In genomic region chr2:157475722-157476390, GRCh38 we compare ENCODE assay signal across 17 cellular contexts. TPM values are rescaled to one million over a fixed set of nuclear protein-coding genes. Genes with fewer than 3 reads are reported as not detected.
DNase-seq lines count a peak whose midpoint lies in the region; ATAC-seq, FAIRE-seq and TF ChIP-seq lines count a peak whose summit lies in the region.
"Had no signal": no experiment of that assay in that cellular context is flagged by ENCODE, and none has a peak within 500 bp of the region (broad histone marks: within the 10 kb centered on the region; RNA-seq: fewer than 3 reads in every experiment).

No MANE protein-coding gene starts in this region.

- no peaks in the 10 kb centered on the region for H4K20me1 ChIP-seq in K562 (replicated peaks; ENCODE audit: control insufficient read depth, insufficient read depth, low read length)

- in situ Hi-C loops in K562 (cut with MboI), result loop anchor here (25.0 kb wide), 1 partner anchor 1261 kb away; no protein-coding TSS in a partner anchor

- H3K9me3 ChIP-seq in K562 (replicated peaks; ENCODE audit: control insufficient read depth, insufficient read depth, low read depth, low read length), result no peaks in the 10 kb centered on the region
- H3K9me3 ChIP-seq: BE2C had no signal

- peak overlapping the region; percentile 62 for H3K4me3 Mint-ChIP-seq in T-helper 1 cell treated with Interleukin-12 subunit alpha and Interleukin-12 subunit beta and Interleukin-4 antibody, amounts not matched to agents 30 μg/mL and 1 μg/mL, for 36 hours
- H3K4me3 Mint-ChIP-seq in activated naive CD4-positive, alpha-beta T cell treated with anti-CD3 and anti-CD28 coated beads, Interleukin-2, amount 10 ng/mL, durations not matched to agents 7 days and 5 days, result no peak overlapping the region
- no peak overlapping the region for H3K4me3 Mint-ChIP-seq in activated CD8-positive, alpha-beta T cell treated with anti-CD3 and anti-CD28 coated beads, Interleukin-2, amount 10 ng/mL, durations not matched to agents 7 days and 5 days
- H3K4me3 Mint-ChIP-seq: CD4-positive, alpha-beta T cell had no signal

- FAIRE-seq in K562 (lab: Jason Lieb, UNC), result no peak

- H3K79me2 ChIP-seq in K562 (ENCODE audit: control insufficient read depth, insufficient read depth, low read length), result no peaks in the 10 kb centered on the region

- H3K27ac ChIP-seq in K562 (ENCODE audit: extremely low read depth, low read depth, low read length), result no peak overlapping the region
- H3K27ac ChIP-seq: 22Rv1 had no signal

- H3K4me1 ChIP-seq in K562 (replicated peaks in 1 of 2; ENCODE audit: control insufficient read depth in 2 of 2, insufficient read depth in 2 of 2, low read length in 2 of 2), result peaks cover 0 to 22% of the 10 kb centered on the region in 2 experiments; a peak in 3 of 5 replicates
- H3K4me1 ChIP-seq: BE2C had no signal

- 6% methylated on average over 12 of the region's 12 CpGs for WGBS in K562 (ENCODE audit: insufficient coverage, low coverage, missing lambda C conversion rate)

- ATAC-seq in activated CD8-positive, alpha-beta T cell treated with anti-CD3 and anti-CD28 coated beads, Interleukin-2, amount 10 ng/mL, durations not matched to agents 7 days and 5 days, result no peak
- ATAC-seq in K562 (peak; percentile 17; the same call in 1 of the 3 replicates), HG03521 (IDR thresholded peaks at IDR 0.05; ENCODE audit: unreplicated experiment) (no peak)
- ATAC-seq: PC-3 had no signal

- no peak overlapping the region for H3K4me3 ChIP-seq in K562

- no peaks in the 10 kb centered on the region for H3K27me3 Mint-ChIP-seq in T-helper 1 cell treated with Interleukin-12 subunit alpha and Interleukin-12 subunit beta and Interleukin-4 antibody, amounts not matched to agents 30 μg/mL and 1 μg/mL, for 36 hours (ENCODE audit: low read depth)
- H3K27me3 Mint-ChIP-seq in activated naive CD4-positive, alpha-beta T cell treated with anti-CD3 and anti-CD28 coated beads, Interleukin-2, amount 10 ng/mL, durations not matched to agents 7 days and 5 days, result no peaks in the 10 kb centered on the region
- H3K27me3 Mint-ChIP-seq in activated CD8-positive, alpha-beta T cell treated with anti-CD3 and anti-CD28 coated beads, Interleukin-2, amount 10 ng/mL, durations not matched to agents 7 days and 5 days (ENCODE audit: low read depth), result no peaks in the 10 kb centered on the region
- H3K27me3 Mint-ChIP-seq: CD4-positive, alpha-beta T cell had no signal

- intact Hi-C loops in K562 (cut with micrococcal nuclease), result loop anchor here (5.0 kb wide), 1 partner anchor 149 kb away; the partner anchor contains the start of gene ERMN

- CTCF ChIA-PET in activated naive CD4-positive, alpha-beta T cell treated with anti-CD3 and anti-CD28 coated beads, Interleukin-2, amount 10 ng/mL, durations not matched to agents 7 days and 5 days (lab: Charles Lee), result interaction anchor here (0.6 to 1.8 kb wide), 2 partner anchors 15 kb away, joined by 3 to 4 read pairs; no protein-coding TSS in a partner anchor
- CTCF ChIA-PET in activated CD8-positive, alpha-beta T cell treated with anti-CD3 and anti-CD28 coated beads, Interleukin-2, amount 10 ng/mL, durations not matched to agents 7 days and 5 days (lab: Charles Lee), result interaction anchor here (1.0 to 2.2 kb wide), 3 partner anchors 9 to 36 kb away, joined by 3 to 8 read pairs (median 6); no protein-coding TSS in a partner anchor
- CTCF ChIA-PET in K562 (lab: Yijun Ruan, JAX; ENCODE audit: low intra/inter-chr PET ratio), result no interaction called here

- peaks cover 17% of the 10 kb centered on the region for H3K36me3 Mint-ChIP-seq in T-helper 1 cell treated with Interleukin-12 subunit alpha and Interleukin-12 subunit beta and Interleukin-4 antibody, amounts not matched to agents 30 μg/mL and 1 μg/mL, for 36 hours (ENCODE audit: low read depth)
- H3K36me3 Mint-ChIP-seq in activated naive CD4-positive, alpha-beta T cell treated with anti-CD3 and anti-CD28 coated beads, Interleukin-2, amount 10 ng/mL, durations not matched to agents 7 days and 5 days, result peaks cover 28% of the 10 kb centered on the region
- peaks cover 21% of the 10 kb centered on the region for H3K36me3 Mint-ChIP-seq in activated CD8-positive, alpha-beta T cell treated with anti-CD3 and anti-CD28 coated beads, Interleukin-2, amount 10 ng/mL, durations not matched to agents 7 days and 5 days (ENCODE audit: low read depth)

- POLR2A ChIA-PET in activated CD8-positive, alpha-beta T cell treated with anti-CD3 and anti-CD28 coated beads, Interleukin-2, amount 10 ng/mL, durations not matched to agents 7 days and 5 days (lab: Charles Lee), result interaction anchor here (1.0 to 4.0 kb wide), 4 partner anchors 32 to 57 kb away, joined by 4 to 30 read pairs (median 4); partner anchors contain the start of gene CYTIP
- POLR2A ChIA-PET in K562 (lab: Yijun Ruan, JAX), result interaction anchor here (0.7 kb wide), 1 partner anchor 121 kb away, joined by 3 read pairs; no protein-coding TSS in a partner anchor

- DNase-seq in T-helper 1 cell (no peak), K562 (ENCODE audit: extremely low read depth in 1 of 4, low spot score in 3 of 4) (no peak), putamen (ENCODE audit: low spot score) (no peak)
- DNase-seq in activated naive CD4-positive, alpha-beta T cell treated with anti-CD3 and anti-CD28 coated beads, Interleukin-2, amount 10 ng/mL, durations not matched to agents 7 days and 5 days, result no peak
- no peak for DNase-seq in activated naive CD4-positive, alpha-beta T cell treated with anti-CD3 and anti-CD28 coated beads, Interleukin-2, amount 50 U/mL, for 16 hours
- no peak for DNase-seq in activated CD8-positive, alpha-beta T cell treated with anti-CD3 and anti-CD28 coated beads, Interleukin-2, amount 10 ng/mL, durations not matched to agents 7 days and 5 days
- DNase-seq: BE2C; CD4-positive, alpha-beta T cell; KG1; NCI-H146; NCI-H2081; NCI-H748 treated with DMSO at 0.1 percent for 48 hours; PC-3 had no signal

- no peak for TF ChIP-seq POLR2A in K562 (conservative IDR thresholded peaks at IDR 0.05)

- no peak for TF ChIP-seq RAD21 in K562 (CRISPR knock-in tag; conservative IDR thresholded peaks at IDR 0.05 in 1 of 2, IDR thresholded peaks at IDR 0.05 in 1 of 2)

- TF ChIP-seq EP300 in K562 (IDR thresholded peaks at IDR 0.05; ENCODE audit: low read length), result no peak

- no peak for TF ChIP-seq CTCF in K562 (IDR thresholded peaks at IDR 0.05 in 2 of 3, conservative IDR thresholded peaks at IDR 0.05 in 1 of 3; ENCODE audit: insufficient read depth in 2 of 3, low read depth in 1 of 3, low read length in 3 of 3)

- no peak overlapping the region for H3K4me2 ChIP-seq in K562 (ENCODE audit: insufficient read depth, low read length)

- BruUV-seq in K562 (replicated peaks; lab: Mats Ljungman, UMichigan), result no TSS peak

- no peaks in the 10 kb centered on the region; a peak in 1 of 5 replicates for H3K27me3 ChIP-seq in K562 (ENCODE audit: control insufficient read depth in 2 of 2, insufficient read depth in 2 of 2, low read length in 2 of 2)
- H3K27me3 ChIP-seq: BE2C had no signal

- no peaks in the 10 kb centered on the region for H3K9me1 ChIP-seq in K562 (ENCODE audit: control insufficient read depth, insufficient read depth, low read length)

- no peak overlapping the region for H3K9ac ChIP-seq in K562 (ENCODE audit: insufficient read depth in 1 of 2, low read depth in 2 of 2, low read length in 2 of 2)

- H3K27ac Mint-ChIP-seq in T-helper 1 cell treated with Interleukin-12 subunit alpha and Interleukin-12 subunit beta and Interleukin-4 antibody, amounts not matched to agents 30 μg/mL and 1 μg/mL, for 36 hours, result peak overlapping the region; percentile 92
- peak overlapping the region; percentile 93 for H3K27ac Mint-ChIP-seq in activated naive CD4-positive, alpha-beta T cell treated with anti-CD3 and anti-CD28 coated beads, Interleukin-2, amount 10 ng/mL, durations not matched to agents 7 days and 5 days
- H3K27ac Mint-ChIP-seq in activated CD8-positive, alpha-beta T cell treated with anti-CD3 and anti-CD28 coated beads, Interleukin-2, amount 10 ng/mL, durations not matched to agents 7 days and 5 days, result peak overlapping the region; percentile 18
- H3K27ac Mint-ChIP-seq: CD4-positive, alpha-beta T cell had no signal

- no peak overlapping the region for H2AFZ ChIP-seq in K562 (ENCODE audit: low read depth, low read length)

- no peaks in the 10 kb centered on the region for H3K36me3 ChIP-seq in K562 (ENCODE audit: control insufficient read depth, insufficient read depth, low read length)
- H3K36me3 ChIP-seq: BE2C had no signal

- H3K4me1 Mint-ChIP-seq in T-helper 1 cell treated with Interleukin-12 subunit alpha and Interleukin-12 subunit beta and Interleukin-4 antibody, amounts not matched to agents 30 μg/mL and 1 μg/mL, for 36 hours (ENCODE audit: low read depth), result peaks cover 84% of the 10 kb centered on the region
- peaks cover 93% of the 10 kb centered on the region for H3K4me1 Mint-ChIP-seq in activated naive CD4-positive, alpha-beta T cell treated with anti-CD3 and anti-CD28 coated beads, Interleukin-2, amount 10 ng/mL, durations not matched to agents 7 days and 5 days
- peaks cover 92% of the 10 kb centered on the region for H3K4me1 Mint-ChIP-seq in activated CD8-positive, alpha-beta T cell treated with anti-CD3 and anti-CD28 coated beads, Interleukin-2, amount 10 ng/mL, durations not matched to agents 7 days and 5 days (ENCODE audit: low read depth)

- H3K9me3 Mint-ChIP-seq in T-helper 1 cell treated with Interleukin-12 subunit alpha and Interleukin-12 subunit beta and Interleukin-4 antibody, amounts not matched to agents 30 μg/mL and 1 μg/mL, for 36 hours, result peaks cover 3% of the 10 kb centered on the region
- H3K9me3 Mint-ChIP-seq in activated naive CD4-positive, alpha-beta T cell treated with anti-CD3 and anti-CD28 coated beads, Interleukin-2, amount 10 ng/mL, durations not matched to agents 7 days and 5 days, result peaks cover 5% of the 10 kb centered on the region
- H3K9me3 Mint-ChIP-seq in activated CD8-positive, alpha-beta T cell treated with anti-CD3 and anti-CD28 coated beads, Interleukin-2, amount 10 ng/mL, durations not matched to agents 7 days and 5 days (ENCODE audit: insufficient read depth), result peaks cover 9% of the 10 kb centered on the region
- H3K9me3 Mint-ChIP-seq: CD4-positive, alpha-beta T cell had no signal

RNA-seq across cellular contexts. Expression of gene CYTIP, which starts 32.0 kb away (rescaled TPM):
- 100 to 1,000 TPM; 222 to 227 TPM for total RNA-seq in activated CD8-positive, alpha-beta T cell treated with anti-CD3 and anti-CD28 coated beads, Interleukin-2, amount 10 ng/mL, durations not matched to agents 7 days and 5 days
- total RNA-seq in K562 (2011; cell fraction: chromatin; rRNA removed; ENCODE audit: low replicate concordance), result 0.18 TPM in 1 of 2 replicates, not detected in the other
- not detected in 2 replicates for total RNA-seq in K562 (2011; cell fraction: nucleolus; rRNA removed)
- total RNA-seq in K562 (2011; cell fraction: nucleoplasm; rRNA removed), result not detected in 2 replicates
- total RNA-seq in K562 (2014; rRNA removed) (0.12 TPM in 1 of 2 replicates, not detected in the other), K562 (2014; rRNA removed; fragmentation: Illumina TruSeq; extraction: Trizol) (0.16 and 0.29 TPM in 2 replicates), K562 (2015; rRNA removed; fragmentation: Illumina TruSeq; extraction: Trizol) (0.23 and 0.33 TPM in 2 replicates), K562 (2021) (0.33 and 0.42 TPM in 2 replicates)
- polyA plus RNA-seq in K562 (2011; rRNA removed) (0.08 and 0.13 TPM in 2 replicates), K562 (2014; fragmentation: Illumina TruSeq; extraction: Trizol) (0.12 and 0.24 TPM in 2 replicates), K562 (2014; fragmentation: Nextera tagmentation; extraction: Ambion mirVana) (under 1 TPM; 0.10 to 0.35 TPM), K562 (2014; rRNA removed) (0.03 and 0.22 TPM in 2 replicates)
- polyA plus RNA-seq in K562 (2011; cell fraction: cytosol; rRNA removed), result 0.03 and 0.10 TPM in 2 replicates
- polyA plus RNA-seq in K562 (2011; cell fraction: nucleus; rRNA removed), result 0.31 and 0.34 TPM in 2 replicates
- 0.36 and 0.57 TPM in 2 replicates for polyA plus RNA-seq in K562 (2012)
- polyA minus RNA-seq in K562 (2011; rRNA and poly(A)+ RNA removed), result 0.27 and 0.42 TPM in 2 replicates
- not detected in 2 replicates for polyA minus RNA-seq in K562 (2011; cell fraction: cytosol; rRNA and poly(A)+ RNA removed)
- polyA minus RNA-seq in K562 (2011; cell fraction: nucleus; rRNA and poly(A)+ RNA removed), result not detected in 2 replicates
- polyA plus RNA-seq: AG04450 had no signal

Comparison
In these comparisons a context has a peak if more than half of its experiments do, and no peak if none do; other contexts are left out.
1. H3K27ac Mint-ChIP-seq: peak in every context shown above with its lines; median percentile 93 in activated naive CD4-positive, alpha-beta T cell treated with anti-CD3 and anti-CD28 coated beads, Interleukin-2, amount 10 ng/mL, durations not matched to agents 7 days and 5 days; 92 in T-helper 1 cell treated with Interleukin-12 subunit alpha and Interleukin-12 subunit beta and Interleukin-4 antibody, amounts not matched to agents 30 μg/mL and 1 μg/mL, for 36 hours; 18 in activated CD8-positive, alpha-beta T cell treated with anti-CD3 and anti-CD28 coated beads, Interleukin-2, amount 10 ng/mL, durations not matched to agents 7 days and 5 days.
2. RNA of gene CYTIP, which starts 32.0 kb away (total RNA-seq): 222 to 227 TPM in activated CD8-positive, alpha-beta T cell treated with anti-CD3 and anti-CD28 coated beads, Interleukin-2, amount 10 ng/mL, durations not matched to agents 7 days and 5 days; 0.12 to 0.42 TPM in K562; every median in the first group is over 100 times any median in the second.